In genomic region chr6:28880894-28881780, GRCh38 we compare ENCODE assay signal across 9 cellular contexts. TPM values are rescaled to one million over a fixed set of nuclear protein-coding genes. Genes with fewer than 3 reads are reported as not detected.
DNase-seq lines count a peak whose midpoint lies in the region; ATAC-seq, FAIRE-seq and TF ChIP-seq lines count a peak whose summit lies in the region.
"Had no signal": no experiment of that assay in that cellular context is flagged by ENCODE, and none has a peak within 500 bp of the region (broad histone marks: within the 10 kb centered on the region; RNA-seq: fewer than 3 reads in every experiment).

No MANE protein-coding gene starts in this region.

- peak overlapping the region; percentile 90 for H3K4me3 Mint-ChIP-seq in chondrocyte (ENCODE audit: unreplicated experiment)

- no peaks in the 10 kb centered on the region for H3K4me1 ChIP-seq in kidney (ENCODE audit: control insufficient read depth in 1 of 2, insufficient read depth in 1 of 2, low read depth in 1 of 2, low read length in 2 of 2)

- H3K36me3 Mint-ChIP-seq in chondrocyte (ENCODE audit: low read depth): no peaks in the 10 kb centered on the region

- H3K4me3 ChIP-seq in kidney (ENCODE audit: low read length in 2 of 2): peak overlapping the region; percentile 79 to 80

- no peak for TF ChIP-seq CTCF in GM10248 (IDR thresholded peaks at IDR 0.05; ENCODE audit: control extremely low read depth, extremely low read depth, low read depth, missing control alignments)
- no peak for TF ChIP-seq CTCF in VCaP (conservative IDR thresholded peaks at IDR 0.05)
- peak; percentile 0 for TF ChIP-seq CTCF in chondrocyte (IDR thresholded peaks at IDR 0.05)
- TF ChIP-seq CTCF in kidney (IDR thresholded peaks at IDR 0.05; ENCODE audit: borderline replicate concordance, extremely low read depth, insufficient read depth): no peak

- H3K27ac Mint-ChIP-seq in chondrocyte (ENCODE audit: unreplicated experiment): peak overlapping the region; percentile 67

- intact Hi-C loops in kidney (cut with DNase I): no loop called here

- H3K9me3 Mint-ChIP-seq in chondrocyte (ENCODE audit: low read depth): no peaks in the 10 kb centered on the region

- H3K27me3 Mint-ChIP-seq in chondrocyte (ENCODE audit: low read depth): peaks cover 22% of the 10 kb centered on the region

- H3K27ac ChIP-seq in VCaP (peak overlapping the region; percentile 56), kidney (ENCODE audit: low read depth in 2 of 2, low read length in 2 of 2) (no peak overlapping the region)
- H3K27ac ChIP-seq: epithelial cell of prostate had no signal

- H3K9ac ChIP-seq in kidney (ENCODE audit: low read length in 2 of 2): peak overlapping the region in 1 of 2 donors; percentile 47

- CTCF ChIA-PET in GM10248 (lab: Yijun Ruan, JAX): interaction anchor here (1.0 to 2.0 kb wide), 5 partner anchors 9 to 43 kb away, joined by 3 to 9 read pairs (median 3); no protein-coding TSS in a partner anchor

- peaks cover 11% of the 10 kb centered on the region for H3K4me1 Mint-ChIP-seq in chondrocyte (ENCODE audit: low read depth)

- ATAC-seq in HG02798 (IDR thresholded peaks at IDR 0.05; ENCODE audit: poor library complexity, unreplicated experiment): no peak
- ATAC-seq in GM21717 (IDR thresholded peaks at IDR 0.05; ENCODE audit: unreplicated experiment): no peak

- POLR2A ChIA-PET in GM10248 (lab: Yijun Ruan, JAX): no interaction called here

- DNase-seq in GM10248 (ENCODE audit: extremely low spot score) (peak; percentile 53), NCI-H1436 treated with DMSO at 0.1 percent for 48 hours (lab: John Stamatoyannopoulos, UW) (peak; percentile 19), chondrocyte (ENCODE audit: low spot score) (no peak), kidney (peak; percentile 84), smooth muscle cell of the brain vasculature (ENCODE audit: low read depth, low spot score) (peak; percentile 62)

- FAIRE-seq in kidney (lab: Jason Lieb, UNC): peak; percentile 37

- H3K36me3 ChIP-seq in kidney (ENCODE audit: control insufficient read depth in 1 of 2, insufficient read depth in 2 of 2, low read length in 2 of 2): no peaks in the 10 kb centered on the region

- no peaks in the 10 kb centered on the region for H3K9me3 ChIP-seq in kidney (ENCODE audit: control insufficient read depth in 1 of 2, low read length in 2 of 2)

RNA-seq across cellular contexts. Expression of gene TRIM27, which starts 42.6 kb away (rescaled TPM):
- total RNA-seq in chondrocyte (49.6 to 61.8 TPM (median 53.5 TPM) in 3 replicates), kidney (47.7 TPM)
- 33.9 TPM for polyA plus RNA-seq in kidney (ENCODE audit: insufficient read depth, low read depth, low replicate concordance)
